Comparison of ENCODE assay signal across 1 cellular context in genomic region chr12:23950775-23951391, GRCh38.
A peak's percentile ranks its signal among the peaks of the same experiment; 100 is the strongest.
TF ChIP-seq lines count a peak whose summit lies in the region.

No MANE protein-coding gene starts in this region.

TF ChIP-seq in HepG2, 621 proteins besides CTCF, POLR2A, EP300 and RAD21 (continued from another document):
- TF ChIP-seq ELK4 (CRISPR knock-in tag; IDR thresholded peaks at IDR 0.05; ENCODE audit: borderline replicate concordance) = no peak
- TF ChIP-seq SOX13 (IDR thresholded peaks at IDR 0.05) = peak; percentile 11; the same call in 1 of the 2 replicates
- peak in 1 of 2 experiments; percentile 63; a peak in 2 of 4 replicates for TF ChIP-seq SOX13 (CRISPR knock-in tag; conservative IDR thresholded peaks at IDR 0.05 in 1 of 2, IDR thresholded peaks at IDR 0.05 in 1 of 2)
- TF ChIP-seq, protein P1, sequence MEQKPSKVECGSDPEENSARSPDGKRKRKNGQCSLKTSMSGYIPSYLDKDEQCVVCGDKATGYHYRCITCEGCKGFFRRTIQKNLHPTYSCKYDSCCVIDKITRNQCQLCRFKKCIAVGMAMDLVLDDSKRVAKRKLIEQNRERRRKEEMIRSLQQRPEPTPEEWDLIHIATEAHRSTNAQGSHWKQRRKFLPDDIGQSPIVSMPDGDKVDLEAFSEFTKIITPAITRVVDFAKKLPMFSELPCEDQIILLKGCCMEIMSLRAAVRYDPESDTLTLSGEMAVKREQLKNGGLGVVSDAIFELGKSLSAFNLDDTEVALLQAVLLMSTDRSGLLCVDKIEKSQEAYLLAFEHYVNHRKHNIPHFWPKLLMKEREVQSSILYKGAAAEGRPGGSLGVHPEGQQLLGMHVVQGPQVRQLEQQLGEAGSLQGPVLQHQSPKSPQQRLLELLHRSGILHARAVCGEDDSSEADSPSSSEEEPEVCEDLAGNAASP (CRISPR knock-in tag; IDR thresholded peaks at IDR 0.05; ENCODE audit: borderline replicate concordance) = peak; percentile 20; the same call in 1 of the 2 replicates
- TF ChIP-seq, protein P2, sequence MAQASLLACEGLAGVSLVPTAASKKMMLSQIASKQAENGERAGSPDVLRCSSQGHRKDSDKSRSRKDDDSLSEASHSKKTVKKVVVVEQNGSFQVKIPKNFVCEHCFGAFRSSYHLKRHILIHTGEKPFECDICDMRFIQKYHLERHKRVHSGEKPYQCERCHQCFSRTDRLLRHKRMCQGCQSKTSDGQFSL (CRISPR knock-in tag; IDR thresholded peaks at IDR 0.05) = 0 out of 2 replicates have a peak, but pooled peaks have one; percentile 33
- peak; percentile 56; the same call in 1 of the 2 replicates for TF ChIP-seq TBX2 (CRISPR knock-in tag; IDR thresholded peaks at IDR 0.05; ENCODE audit: borderline replicate concordance)
- no peak for TF ChIP-seq CHD4 (IDR thresholded peaks at IDR 0.05; ENCODE audit: borderline replicate concordance, low read length)
- TF ChIP-seq NCOA1 (CRISPR knock-in tag; IDR thresholded peaks at IDR 0.05) = no peak
- no peak for TF ChIP-seq ZNF451 (CRISPR knock-in tag; IDR thresholded peaks at IDR 0.05)
- no peak for TF ChIP-seq ZNF274 (CRISPR knock-in tag; IDR thresholded peaks at IDR 0.05)
- peak; percentile 53; the same call in 1 of the 2 replicates for TF ChIP-seq KMT2A (CRISPR knock-in tag; IDR thresholded peaks at IDR 0.05)
- TF ChIP-seq NR2F6 (IDR thresholded peaks at IDR 0.05) = 0 out of 2 replicates have a peak, but pooled peaks have one; percentile 9
- TF ChIP-seq NR2F6 (CRISPR knock-in tag; IDR thresholded peaks at IDR 0.05) = no peak
- no peak for TF ChIP-seq ZNF33A (CRISPR knock-in tag; IDR thresholded peaks at IDR 0.05; ENCODE audit: borderline replicate concordance)
- peak; percentile 33 for TF ChIP-seq ASH2L (IDR thresholded peaks at IDR 0.05; ENCODE audit: insufficient read length, low read depth, low read length)
- TF ChIP-seq NAIF1 (CRISPR knock-in tag; IDR thresholded peaks at IDR 0.05; ENCODE audit: borderline replicate concordance) = 0 out of 2 replicates have a peak, but pooled peaks have one; percentile 61
- TF ChIP-seq, protein P3, sequence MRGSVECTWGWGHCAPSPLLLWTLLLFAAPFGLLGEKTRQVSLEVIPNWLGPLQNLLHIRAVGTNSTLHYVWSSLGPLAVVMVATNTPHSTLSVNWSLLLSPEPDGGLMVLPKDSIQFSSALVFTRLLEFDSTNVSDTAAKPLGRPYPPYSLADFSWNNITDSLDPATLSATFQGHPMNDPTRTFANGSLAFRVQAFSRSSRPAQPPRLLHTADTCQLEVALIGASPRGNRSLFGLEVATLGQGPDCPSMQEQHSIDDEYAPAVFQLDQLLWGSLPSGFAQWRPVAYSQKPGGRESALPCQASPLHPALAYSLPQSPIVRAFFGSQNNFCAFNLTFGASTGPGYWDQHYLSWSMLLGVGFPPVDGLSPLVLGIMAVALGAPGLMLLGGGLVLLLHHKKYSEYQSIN (CRISPR knock-in tag; IDR thresholded peaks at IDR 0.05; ENCODE audit: borderline replicate concordance) = no peak
- 0 out of 2 replicates have a peak, but pooled peaks have one; percentile 10 for TF ChIP-seq TCF7 (IDR thresholded peaks at IDR 0.05; ENCODE audit: low read depth)
- peak; percentile 35 for TF ChIP-seq CBX1 (IDR thresholded peaks at IDR 0.05; ENCODE audit: low read depth)
- 0 out of 2 replicates have a peak, but pooled peaks have one; percentile 12 for TF ChIP-seq ISL2 (CRISPR knock-in tag; IDR thresholded peaks at IDR 0.05)
- TF ChIP-seq BRD4 (CRISPR knock-in tag; IDR thresholded peaks at IDR 0.05) = 0 out of 2 replicates have a peak, but pooled peaks have one; percentile 68
- TF ChIP-seq TEAD3 (CRISPR knock-in tag; optimal IDR thresholded peaks at IDR 0.05; ENCODE audit: borderline replicate concordance) = peak; percentile 39
- TF ChIP-seq ZNF629 (CRISPR knock-in tag; conservative IDR thresholded peaks at IDR 0.05) = no peak
- TF ChIP-seq, protein P4, sequence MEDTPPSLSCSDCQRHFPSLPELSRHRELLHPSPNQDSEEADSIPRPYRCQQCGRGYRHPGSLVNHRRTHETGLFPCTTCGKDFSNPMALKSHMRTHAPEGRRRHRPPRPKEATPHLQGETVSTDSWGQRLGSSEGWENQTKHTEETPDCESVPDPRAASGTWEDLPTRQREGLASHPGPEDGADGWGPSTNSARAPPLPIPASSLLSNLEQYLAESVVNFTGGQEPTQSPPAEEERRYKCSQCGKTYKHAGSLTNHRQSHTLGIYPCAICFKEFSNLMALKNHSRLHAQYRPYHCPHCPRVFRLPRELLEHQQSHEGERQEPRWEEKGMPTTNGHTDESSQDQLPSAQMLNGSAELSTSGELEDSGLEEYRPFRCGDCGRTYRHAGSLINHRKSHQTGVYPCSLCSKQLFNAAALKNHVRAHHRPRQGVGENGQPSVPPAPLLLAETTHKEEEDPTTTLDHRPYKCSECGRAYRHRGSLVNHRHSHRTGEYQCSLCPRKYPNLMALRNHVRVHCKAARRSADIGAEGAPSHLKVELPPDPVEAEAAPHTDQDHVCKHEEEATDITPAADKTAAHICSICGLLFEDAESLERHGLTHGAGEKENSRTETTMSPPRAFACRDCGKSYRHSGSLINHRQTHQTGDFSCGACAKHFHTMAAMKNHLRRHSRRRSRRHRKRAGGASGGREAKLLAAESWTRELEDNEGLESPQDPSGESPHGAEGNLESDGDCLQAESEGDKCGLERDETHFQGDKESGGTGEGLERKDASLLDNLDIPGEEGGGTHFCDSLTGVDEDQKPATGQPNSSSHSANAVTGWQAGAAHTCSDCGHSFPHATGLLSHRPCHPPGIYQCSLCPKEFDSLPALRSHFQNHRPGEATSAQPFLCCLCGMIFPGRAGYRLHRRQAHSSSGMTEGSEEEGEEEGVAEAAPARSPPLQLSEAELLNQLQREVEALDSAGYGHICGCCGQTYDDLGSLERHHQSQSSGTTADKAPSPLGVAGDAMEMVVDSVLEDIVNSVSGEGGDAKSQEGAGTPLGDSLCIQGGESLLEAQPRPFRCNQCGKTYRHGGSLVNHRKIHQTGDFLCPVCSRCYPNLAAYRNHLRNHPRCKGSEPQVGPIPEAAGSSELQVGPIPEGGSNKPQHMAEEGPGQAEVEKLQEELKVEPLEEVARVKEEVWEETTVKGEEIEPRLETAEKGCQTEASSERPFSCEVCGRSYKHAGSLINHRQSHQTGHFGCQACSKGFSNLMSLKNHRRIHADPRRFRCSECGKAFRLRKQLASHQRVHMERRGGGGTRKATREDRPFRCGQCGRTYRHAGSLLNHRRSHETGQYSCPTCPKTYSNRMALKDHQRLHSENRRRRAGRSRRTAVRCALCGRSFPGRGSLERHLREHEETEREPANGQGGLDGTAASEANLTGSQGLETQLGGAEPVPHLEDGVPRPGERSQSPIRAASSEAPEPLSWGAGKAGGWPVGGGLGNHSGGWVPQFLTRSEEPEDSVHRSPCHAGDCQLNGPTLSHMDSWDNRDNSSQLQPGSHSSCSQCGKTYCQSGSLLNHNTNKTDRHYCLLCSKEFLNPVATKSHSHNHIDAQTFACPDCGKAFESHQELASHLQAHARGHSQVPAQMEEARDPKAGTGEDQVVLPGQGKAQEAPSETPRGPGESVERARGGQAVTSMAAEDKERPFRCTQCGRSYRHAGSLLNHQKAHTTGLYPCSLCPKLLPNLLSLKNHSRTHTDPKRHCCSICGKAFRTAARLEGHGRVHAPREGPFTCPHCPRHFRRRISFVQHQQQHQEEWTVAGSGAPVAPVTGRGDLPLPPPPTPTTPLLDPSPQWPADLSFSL (CRISPR knock-in tag; IDR thresholded peaks at IDR 0.05) = peak; percentile 90
- TF ChIP-seq TARDBP (CRISPR knock-in tag; IDR thresholded peaks at IDR 0.05) = peak; percentile 66; the same call in 1 of the 2 replicates
- TF ChIP-seq, protein P5, sequence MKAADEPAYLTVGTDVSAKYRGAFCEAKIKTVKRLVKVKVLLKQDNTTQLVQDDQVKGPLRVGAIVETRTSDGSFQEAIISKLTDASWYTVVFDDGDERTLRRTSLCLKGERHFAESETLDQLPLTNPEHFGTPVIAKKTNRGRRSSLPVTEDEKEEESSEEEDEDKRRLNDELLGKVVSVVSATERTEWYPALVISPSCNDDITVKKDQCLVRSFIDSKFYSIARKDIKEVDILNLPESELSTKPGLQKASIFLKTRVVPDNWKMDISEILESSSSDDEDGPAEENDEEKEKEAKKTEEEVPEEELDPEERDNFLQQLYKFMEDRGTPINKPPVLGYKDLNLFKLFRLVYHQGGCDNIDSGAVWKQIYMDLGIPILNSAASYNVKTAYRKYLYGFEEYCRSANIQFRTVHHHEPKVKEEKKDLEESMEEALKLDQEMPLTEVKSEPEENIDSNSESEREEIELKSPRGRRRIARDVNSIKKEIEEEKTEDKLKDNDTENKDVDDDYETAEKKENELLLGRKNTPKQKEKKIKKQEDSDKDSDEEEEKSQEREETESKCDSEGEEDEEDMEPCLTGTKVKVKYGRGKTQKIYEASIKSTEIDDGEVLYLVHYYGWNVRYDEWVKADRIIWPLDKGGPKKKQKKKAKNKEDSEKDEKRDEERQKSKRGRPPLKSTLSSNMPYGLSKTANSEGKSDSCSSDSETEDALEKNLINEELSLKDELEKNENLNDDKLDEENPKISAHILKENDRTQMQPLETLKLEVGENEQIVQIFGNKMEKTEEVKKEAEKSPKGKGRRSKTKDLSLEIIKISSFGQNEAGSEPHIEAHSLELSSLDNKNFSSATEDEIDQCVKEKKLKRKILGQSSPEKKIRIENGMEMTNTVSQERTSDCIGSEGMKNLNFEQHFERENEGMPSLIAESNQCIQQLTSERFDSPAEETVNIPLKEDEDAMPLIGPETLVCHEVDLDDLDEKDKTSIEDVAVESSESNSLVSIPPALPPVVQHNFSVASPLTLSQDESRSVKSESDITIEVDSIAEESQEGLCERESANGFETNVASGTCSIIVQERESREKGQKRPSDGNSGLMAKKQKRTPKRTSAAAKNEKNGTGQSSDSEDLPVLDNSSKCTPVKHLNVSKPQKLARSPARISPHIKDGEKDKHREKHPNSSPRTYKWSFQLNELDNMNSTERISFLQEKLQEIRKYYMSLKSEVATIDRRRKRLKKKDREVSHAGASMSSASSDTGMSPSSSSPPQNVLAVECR (CRISPR knock-in tag; IDR thresholded peaks at IDR 0.05; ENCODE audit: borderline replicate concordance) = peak; percentile 27; the same call in 1 of the 2 replicates
